In genomic region chr9:2106666-2107065, GRCh38 we compare ENCODE assay signal across 32 cellular contexts.
"Had no signal": no experiment of that assay in that cellular context is flagged by ENCODE, and none has a peak within 500 bp of the region (broad histone marks: within the 10 kb centered on the region; RNA-seq: fewer than 3 reads in every experiment).

No MANE protein-coding gene starts in this region.

- H3K27me3 ChIP-seq: body of pancreas, esophagus muscularis mucosa, foreskin keratinocyte, gastrocnemius medialis, heart left ventricle had no signal

- H3K27ac Mint-ChIP-seq: activated B cell treated with CpG ODN at 0.5 μM for 24 hours; activated CD4-positive, alpha-beta T cell treated with anti-CD3 and anti-CD28 coated beads, Interleukin-2, amount 10 ng/mL, durations not matched to agents 7 days and 5 days; activated CD8-positive, alpha-beta memory T cell treated with anti-CD3 and anti-CD28 coated beads, Interleukin-2, amount 10 ng/mL, durations not matched to agents 7 days and 5 days; activated CD8-positive, alpha-beta T cell treated with anti-CD3 and anti-CD28 coated beads, Interleukin-2, amount 10 ng/mL, durations not matched to agents 7 days and 5 days; activated naive CD8-positive, alpha-beta T cell treated with anti-CD3 and anti-CD28 coated beads, Interleukin-2, amount 10 ng/mL, durations not matched to agents 7 days and 5 days; activated T-helper 2 cell treated with anti-CD3 and anti-CD28 coated beads, Interferon-gamma antibody, Interleukin-2, Interleukin-4, amounts not matched to agents 10 μg/mL and 5 μg/mL and 100 μg/mL, durations not matched to agents 14 hours and 24 hours and 36 hours; T-helper 2 cell treated with Interferon-gamma antibody and Interleukin-4, amounts not matched to agents 5 μg/mL and 100 μg/mL, for 36 hours had no signal

- H3K4me3 ChIP-seq: body of pancreas, esophagus muscularis mucosa, gastrocnemius medialis, heart left ventricle had no signal

- H3K27me3 Mint-ChIP-seq: activated B cell treated with CpG ODN at 0.5 μM for 24 hours; activated CD4-positive, alpha-beta T cell treated with anti-CD3 and anti-CD28 coated beads, Interleukin-2, amount 10 ng/mL, durations not matched to agents 7 days and 5 days; activated CD8-positive, alpha-beta memory T cell treated with anti-CD3 and anti-CD28 coated beads, Interleukin-2, amount 10 ng/mL, durations not matched to agents 7 days and 5 days; activated naive CD8-positive, alpha-beta T cell treated with anti-CD3 and anti-CD28 coated beads, Interleukin-2, amount 10 ng/mL, durations not matched to agents 7 days and 5 days; effector memory CD8-positive, alpha-beta T cell; T-helper 17 cell had no signal

- ATAC-seq: activated CD4-positive, CD25-positive, alpha-beta regulatory T cell treated with anti-CD3 and anti-CD28 coated beads, Interleukin-2, amount 50 U/mL, for 24 hours; activated CD8-positive, alpha-beta memory T cell treated with anti-CD3 and anti-CD28 coated beads, Interleukin-2, amount 10 ng/mL, durations not matched to agents 7 days and 5 days; activated CD8-positive, alpha-beta T cell treated with anti-CD3 and anti-CD28 coated beads, Interleukin-2, amount 10 ng/mL, durations not matched to agents 7 days and 5 days; body of pancreas; effector memory CD8-positive, alpha-beta T cell; foreskin keratinocyte; gastrocnemius medialis; heart left ventricle; T-helper 17 cell had no signal

- H3K9me3 ChIP-seq: body of pancreas, esophagus muscularis mucosa, gastrocnemius medialis, heart left ventricle had no signal

- FAIRE-seq: colon had no signal

- DNase-seq: activated B cell treated with CpG ODN at 0.5 μM for 24 hours; activated CD4-positive, alpha-beta T cell treated with anti-CD3 and anti-CD28 coated beads, Interleukin-2, amount 10 ng/mL, durations not matched to agents 7 days and 5 days; activated CD4-positive, alpha-beta T cell treated with anti-CD3 and anti-CD28 coated beads, Interleukin-2, amount 50 U/mL, for 4 hours; activated CD8-positive, alpha-beta memory T cell treated with anti-CD3 and anti-CD28 coated beads, Interleukin-2, amount 10 ng/mL, durations not matched to agents 7 days and 5 days; activated CD8-positive, alpha-beta memory T cell treated with anti-CD3 and anti-CD28 coated beads, Interleukin-2, amount 50 U/mL, for 4 hours; activated CD8-positive, alpha-beta T cell treated with anti-CD3 and anti-CD28 coated beads, Interleukin-2, amount 10 ng/mL, durations not matched to agents 7 days and 5 days; activated effector memory CD4-positive, alpha-beta T cell treated with anti-CD3 and anti-CD28 coated beads, Interleukin-2, amount 50 U/mL, for 16 hours; activated naive CD4-positive, alpha-beta T cell treated with anti-CD3 and anti-CD28 coated beads, Interleukin-2, amount 50 U/mL, for 16 hours; activated naive CD8-positive, alpha-beta T cell treated with anti-CD3 and anti-CD28 coated beads, Interleukin-2, amount 10 ng/mL, durations not matched to agents 7 days and 5 days; activated T-cell treated with anti-CD3 and anti-CD28 coated beads, Interleukin-2, amount 50 U/mL, for 1 hour; amygdala; aorta; body of pancreas; caudate nucleus; cortex of kidney; dermis blood vessel endothelial cell; effector CD4-positive, alpha-beta T cell; effector memory CD8-positive, alpha-beta T cell; erythroblast; foreskin keratinocyte; gastrocnemius medialis; glutamatergic neuron; heart left ventricle; T-helper 1 cell; T-helper 17 cell; T1000; WERI-Rb-1 had no signal

- H3K4me1 ChIP-seq: esophagus muscularis mucosa, foreskin keratinocyte, gastrocnemius medialis, heart left ventricle had no signal

- H3K4me3 Mint-ChIP-seq: activated B cell treated with CpG ODN at 0.5 μM for 24 hours; activated CD4-positive, alpha-beta T cell treated with anti-CD3 and anti-CD28 coated beads, Interleukin-2, amount 10 ng/mL, durations not matched to agents 7 days and 5 days; activated CD8-positive, alpha-beta memory T cell treated with anti-CD3 and anti-CD28 coated beads, Interleukin-2, amount 10 ng/mL, durations not matched to agents 7 days and 5 days; activated CD8-positive, alpha-beta T cell treated with anti-CD3 and anti-CD28 coated beads, Interleukin-2, amount 10 ng/mL, durations not matched to agents 7 days and 5 days; activated naive CD8-positive, alpha-beta T cell treated with anti-CD3 and anti-CD28 coated beads, Interleukin-2, amount 10 ng/mL, durations not matched to agents 7 days and 5 days; effector memory CD8-positive, alpha-beta T cell; T-helper 17 cell; T-helper 2 cell treated with Interferon-gamma antibody and Interleukin-4, amounts not matched to agents 5 μg/mL and 100 μg/mL, for 36 hours had no signal

- H3K9me3 Mint-ChIP-seq: activated B cell treated with CpG ODN at 0.5 μM for 24 hours; activated CD4-positive, alpha-beta T cell treated with anti-CD3 and anti-CD28 coated beads, Interleukin-2, amount 10 ng/mL, durations not matched to agents 7 days and 5 days; activated naive CD8-positive, alpha-beta T cell treated with anti-CD3 and anti-CD28 coated beads, Interleukin-2, amount 10 ng/mL, durations not matched to agents 7 days and 5 days; activated T-helper 2 cell treated with anti-CD3 and anti-CD28 coated beads, Interferon-gamma antibody, Interleukin-2, Interleukin-4, amounts not matched to agents 10 μg/mL and 5 μg/mL and 100 μg/mL, durations not matched to agents 14 hours and 24 hours and 36 hours; effector memory CD8-positive, alpha-beta T cell; T-helper 2 cell treated with Interferon-gamma antibody and Interleukin-4, amounts not matched to agents 5 μg/mL and 100 μg/mL, for 36 hours had no signal

- H3K27ac ChIP-seq: body of pancreas, esophagus muscularis mucosa, foreskin keratinocyte, gastrocnemius medialis, heart left ventricle, WERI-Rb-1 had no signal

- H3K4me1 Mint-ChIP-seq: activated B cell treated with CpG ODN at 0.5 μM for 24 hours; activated naive CD8-positive, alpha-beta T cell treated with anti-CD3 and anti-CD28 coated beads, Interleukin-2, amount 10 ng/mL, durations not matched to agents 7 days and 5 days had no signal
